ENCODE assay signal across 12 cellular contexts in the genomic region with DNA sequence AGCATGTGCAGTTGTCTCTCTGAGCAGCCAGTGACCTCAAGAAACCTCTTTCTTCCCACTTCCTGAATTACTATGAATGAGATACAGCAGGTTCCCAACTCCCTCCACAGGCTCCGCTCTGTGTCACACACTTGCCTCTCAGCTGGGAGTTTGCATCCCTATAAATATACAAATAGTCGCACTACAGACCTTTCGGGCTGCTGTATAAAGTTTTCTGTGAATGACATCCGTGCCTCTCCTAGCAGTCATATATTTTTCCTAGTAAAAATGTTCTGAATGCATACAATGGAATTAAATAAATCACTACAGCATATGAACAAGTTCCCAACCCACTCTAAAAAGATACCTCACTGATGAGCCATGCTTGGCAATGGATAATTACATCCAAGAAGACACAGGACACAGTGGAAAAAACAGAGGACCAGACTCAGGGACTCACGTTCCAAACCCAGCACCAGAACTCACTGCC.
DNase-seq lines count a peak whose midpoint lies in the region; ATAC-seq and TF ChIP-seq lines count a peak whose summit lies in the region.
"Had no signal": no experiment of that assay in that cellular context is flagged by ENCODE, and none has a peak within 500 bp of the region (broad histone marks: within the 10 kb centered on the region; RNA-seq: fewer than 3 reads in every experiment).

No MANE protein-coding gene starts in this region.

- CTCF ChIA-PET in MCF 10A (lab: Yijun Ruan, JAX) = interaction anchor here (0.6 kb wide), 1 partner anchor 28 kb away, joined by 3 read pairs; no protein-coding TSS in a partner anchor

- H3K9me3 Mint-ChIP-seq in MCF 10A (ENCODE audit: unreplicated experiment) (no peaks in the 10 kb centered on the region), immature natural killer cell (no peaks in the 10 kb centered on the region)
- no peaks in the 10 kb centered on the region for H3K9me3 Mint-ChIP-seq in activated T-helper 1 cell treated with anti-CD3 and anti-CD28 coated beads, Interleukin-12 subunit alpha, Interleukin-12 subunit beta, Interleukin-2, Interleukin-4 antibody, amounts not matched to agents 30 ng/mL and 10 ng/mL and 1 ng/mL, durations not matched to agents 14 hours and 24 hours and 36 hours
- no peaks in the 10 kb centered on the region for H3K9me3 Mint-ChIP-seq in stimulated activated memory B cell treated with anti-CD40 and anti-IgM and Interleukin-4, amounts not matched to agents 10 μg/mL and 1 μg/mL and 100 μg/mL, for 72 hours
- H3K9me3 Mint-ChIP-seq: stimulated activated naive CD8-positive, alpha-beta T cell treated with anti-CD3 and anti-CD28 coated beads, Interleukin-15, amount 100 ng/mL, for 72 hours had no signal

- H3K9me3 ChIP-seq in breast epithelium (no peaks in the 10 kb centered on the region), tibial artery (no peaks in the 10 kb centered on the region)
- H3K9me3 ChIP-seq: SJCRH30 had no signal

- ATAC-seq in stimulated activated memory B cell treated with anti-CD40 and anti-IgM and Interleukin-4, amounts not matched to agents 10 μg/mL and 1 μg/mL and 100 μg/mL, for 72 hours = no peak
- ATAC-seq: stimulated activated naive CD8-positive, alpha-beta T cell treated with anti-CD3 and anti-CD28 coated beads, Interleukin-15, amount 100 ng/mL, for 72 hours had no signal

- TSS peak; percentile 28 for BruUV-seq in MCF 10A (replicated peaks; lab: Mats Ljungman, UMichigan)

- intact Hi-C loops in MCF 10A (cut with micrococcal nuclease) (no loop called here), breast epithelium (cut with DNase I; ENCODE audit: low total_unique reads) (no loop called here), tibial artery (cut with DNase I; ENCODE audit: low total_unique reads) (no loop called here)
- intact Hi-C loops in activated T-helper 1 cell treated with anti-CD3 and anti-CD28 coated beads, Interleukin-12 subunit alpha, Interleukin-12 subunit beta, Interleukin-2, Interleukin-4 antibody, amounts not matched to agents 30 ng/mL and 10 ng/mL and 1 ng/mL, durations not matched to agents 14 hours and 24 hours and 36 hours (cut with micrococcal nuclease) = no loop called here

- peaks cover 0 to under 1% of the 10 kb centered on the region in 2 donors for H3K4me1 ChIP-seq in breast epithelium
- peaks cover 0 to 96% (median 74%) of the 10 kb centered on the region in 4 donors for H3K4me1 ChIP-seq in tibial artery
- H3K4me1 ChIP-seq: SJCRH30 had no signal

- TF ChIP-seq CTCF in MCF 10A (IDR thresholded peaks at IDR 0.05; ENCODE audit: unreplicated experiment) (no peak), breast epithelium (IDR thresholded peaks at IDR 0.05) (no peak), tibial artery (IDR thresholded peaks at IDR 0.05) (no peak)

- H3K36me3 ChIP-seq in breast epithelium = no peaks in the 10 kb centered on the region
- H3K36me3 ChIP-seq in tibial artery = peaks cover 0 to 15% (median 13%) of the 10 kb centered on the region in 3 donors

- H3K4me3 ChIP-seq in breast epithelium (no peak overlapping the region), tibial artery (no peak overlapping the region)
- H3K4me3 ChIP-seq: SJCRH30 had no signal

- no peak overlapping the region for H3K27ac ChIP-seq in breast epithelium
- H3K27ac ChIP-seq in tibial artery = peak overlapping the region; percentile 85 to 88
- H3K27ac ChIP-seq: SJCRH30 had no signal

- DNase-seq in MCF 10A (ENCODE audit: unreplicated experiment) (no peak), breast epithelium (ENCODE audit: low spot score in 2 of 2) (no peak), immature natural killer cell (no peak), tibial artery (no peak), inferior parietal cortex (ENCODE audit: extremely low spot score) (no peak)
- DNase-seq in activated T-helper 1 cell treated with anti-CD3 and anti-CD28 coated beads, Interleukin-12 subunit alpha, Interleukin-12 subunit beta, Interleukin-2, Interleukin-4 antibody, amounts not matched to agents 30 ng/mL and 10 ng/mL and 1 ng/mL, durations not matched to agents 14 hours and 24 hours and 36 hours (ENCODE audit: low spot score) = no peak
- no peak for DNase-seq in stimulated activated CD4-positive, alpha-beta T cell treated with anti-CD3 and anti-CD28 coated beads, Interleukin-4, amount 100 ng/mL, for 4 hours
- DNase-seq: NCI-H524 treated with DMSO at 0.1 percent for 48 hours; SJCRH30; stimulated activated CD4-positive, alpha-beta T cell treated with anti-CD3 and anti-CD28 coated beads, Interleukin-15, amount 100 ng/mL, for 24 hours; stimulated activated naive CD8-positive, alpha-beta T cell treated with anti-CD3 and anti-CD28 coated beads, Interleukin-15, amount 100 ng/mL, for 72 hours had no signal

- POLR2A ChIA-PET in MCF 10A (lab: Yijun Ruan, JAX) = no interaction called here

- H3K27me3 Mint-ChIP-seq in MCF 10A (ENCODE audit: insufficient read depth, unreplicated experiment) = no peaks in the 10 kb centered on the region
- no peaks in the 10 kb centered on the region for H3K27me3 Mint-ChIP-seq in activated T-helper 1 cell treated with anti-CD3 and anti-CD28 coated beads, Interleukin-12 subunit alpha, Interleukin-12 subunit beta, Interleukin-2, Interleukin-4 antibody, amounts not matched to agents 30 ng/mL and 10 ng/mL and 1 ng/mL, durations not matched to agents 14 hours and 24 hours and 36 hours (ENCODE audit: insufficient read depth)
- peaks cover 0 to 1% (median 0%) of the 10 kb centered on the region in 3 donors for H3K27me3 Mint-ChIP-seq in immature natural killer cell (ENCODE audit: low read depth in 3 of 3)
- no peaks in the 10 kb centered on the region for H3K27me3 Mint-ChIP-seq in stimulated activated memory B cell treated with anti-CD40 and anti-IgM and Interleukin-4, amounts not matched to agents 10 μg/mL and 1 μg/mL and 100 μg/mL, for 72 hours
- H3K27me3 Mint-ChIP-seq: stimulated activated naive CD8-positive, alpha-beta T cell treated with anti-CD3 and anti-CD28 coated beads, Interleukin-15, amount 100 ng/mL, for 72 hours had no signal

- peaks cover 25% of the 10 kb centered on the region for H3K36me3 Mint-ChIP-seq in MCF 10A (ENCODE audit: insufficient read depth, unreplicated experiment)
- H3K36me3 Mint-ChIP-seq in activated T-helper 1 cell treated with anti-CD3 and anti-CD28 coated beads, Interleukin-12 subunit alpha, Interleukin-12 subunit beta, Interleukin-2, Interleukin-4 antibody, amounts not matched to agents 30 ng/mL and 10 ng/mL and 1 ng/mL, durations not matched to agents 14 hours and 24 hours and 36 hours (ENCODE audit: low read depth) = peaks cover 30% of the 10 kb centered on the region
- peaks cover 0 to 16% (median 6%) of the 10 kb centered on the region in 3 donors for H3K36me3 Mint-ChIP-seq in immature natural killer cell
- peaks cover 32% of the 10 kb centered on the region for H3K36me3 Mint-ChIP-seq in stimulated activated memory B cell treated with anti-CD40 and anti-IgM and Interleukin-4, amounts not matched to agents 10 μg/mL and 1 μg/mL and 100 μg/mL, for 72 hours

- H3K27me3 ChIP-seq in breast epithelium = no peaks in the 10 kb centered on the region
- no peaks in the 10 kb centered on the region for H3K27me3 ChIP-seq in tibial artery
- H3K27me3 ChIP-seq: SJCRH30 had no signal

- no peak for TF ChIP-seq POLR2A in breast epithelium (IDR thresholded peaks at IDR 0.05)

- H3K27ac Mint-ChIP-seq in MCF 10A (ENCODE audit: low read depth, unreplicated experiment) (no peak overlapping the region), immature natural killer cell (peak overlapping the region in 5 of 6 donors; percentile 39 to 63 (median 62))
- peak overlapping the region; percentile 46 for H3K27ac Mint-ChIP-seq in activated T-helper 1 cell treated with anti-CD3 and anti-CD28 coated beads, Interleukin-12 subunit alpha, Interleukin-12 subunit beta, Interleukin-2, Interleukin-4 antibody, amounts not matched to agents 30 ng/mL and 10 ng/mL and 1 ng/mL, durations not matched to agents 14 hours and 24 hours and 36 hours
- H3K27ac Mint-ChIP-seq in stimulated activated memory B cell treated with anti-CD40 and anti-IgM and Interleukin-4, amounts not matched to agents 10 μg/mL and 1 μg/mL and 100 μg/mL, for 72 hours = no peak overlapping the region

- H3K4me1 Mint-ChIP-seq in MCF 10A (ENCODE audit: insufficient read depth, unreplicated experiment) = peaks cover 15% of the 10 kb centered on the region
- H3K4me1 Mint-ChIP-seq in activated T-helper 1 cell treated with anti-CD3 and anti-CD28 coated beads, Interleukin-12 subunit alpha, Interleukin-12 subunit beta, Interleukin-2, Interleukin-4 antibody, amounts not matched to agents 30 ng/mL and 10 ng/mL and 1 ng/mL, durations not matched to agents 14 hours and 24 hours and 36 hours (ENCODE audit: low read depth) = peaks cover 42% of the 10 kb centered on the region
- peaks cover 73 to 91% of the 10 kb centered on the region in 2 donors for H3K4me1 Mint-ChIP-seq in immature natural killer cell
- H3K4me1 Mint-ChIP-seq in stimulated activated memory B cell treated with anti-CD40 and anti-IgM and Interleukin-4, amounts not matched to agents 10 μg/mL and 1 μg/mL and 100 μg/mL, for 72 hours = peaks cover 64% of the 10 kb centered on the region

- H3K4me3 Mint-ChIP-seq in MCF 10A (ENCODE audit: unreplicated experiment) = no peak overlapping the region
- no peak overlapping the region for H3K4me3 Mint-ChIP-seq in activated T-helper 1 cell treated with anti-CD3 and anti-CD28 coated beads, Interleukin-12 subunit alpha, Interleukin-12 subunit beta, Interleukin-2, Interleukin-4 antibody, amounts not matched to agents 30 ng/mL and 10 ng/mL and 1 ng/mL, durations not matched to agents 14 hours and 24 hours and 36 hours
- H3K4me3 Mint-ChIP-seq in immature natural killer cell = peak overlapping the region in 1 of 5 donors; percentile 12
- no peak overlapping the region for H3K4me3 Mint-ChIP-seq in stimulated activated memory B cell treated with anti-CD40 and anti-IgM and Interleukin-4, amounts not matched to agents 10 μg/mL and 1 μg/mL and 100 μg/mL, for 72 hours
- H3K4me3 Mint-ChIP-seq: stimulated activated naive CD8-positive, alpha-beta T cell treated with anti-CD3 and anti-CD28 coated beads, Interleukin-15, amount 100 ng/mL, for 72 hours had no signal

Comparison
In these comparisons a context has a peak if more than half of its experiments do, and no peak if none do; other contexts are left out.
1. H3K27ac Mint-ChIP-seq: peak in activated T-helper 1 cell treated with anti-CD3 and anti-CD28 coated beads, Interleukin-12 subunit alpha, Interleukin-12 subunit beta, Interleukin-2, Interleukin-4 antibody, amounts not matched to agents 30 ng/mL and 10 ng/mL and 1 ng/mL, durations not matched to agents 14 hours and 24 hours and 36 hours (single experiment) and immature natural killer cell (5 of 6); none in MCF 10A (single experiment) and stimulated activated memory B cell treated with anti-CD40 and anti-IgM and Interleukin-4, amounts not matched to agents 10 μg/mL and 1 μg/mL and 100 μg/mL, for 72 hours (single experiment).
2. H3K27ac ChIP-seq: peak in tibial artery (2 of 2); none in breast epithelium (0 of 2).